21 cellular contexts compared by ENCODE assay signal in genomic region chr3:143565943-143566342, GRCh38.
DNase-seq lines count a peak whose midpoint lies in the region; ATAC-seq lines count a peak whose summit lies in the region.
"Had no signal": no experiment of that assay in that cellular context is flagged by ENCODE, and none has a peak within 500 bp of the region (broad histone marks: within the 10 kb centered on the region; RNA-seq: fewer than 3 reads in every experiment).

No MANE protein-coding gene starts in this region.

- DNase-seq in GM23248 (peak; percentile 18), NOMO-1 treated with dmso at 0.1 percent for 144 hours (lab: John Stamatoyannopoulos, UW; ENCODE audit: unreplicated experiment) (peak; percentile 58), fibroblast of gingiva (ENCODE audit: low read depth) (peak; percentile 44), cerebellar nuclear complex (lab: John Stamatoyannopoulos, UW) (no peak), dedifferentiated amniotic fluid mesenchymal stem cell (ENCODE audit: extremely low spot score) (no peak)
- no peak for DNase-seq in naive thymus-derived CD4-positive, alpha-beta T cell
- DNase-seq: activated CD8-positive, alpha-beta T cell treated with anti-CD3 and anti-CD28 coated beads, Interleukin-2, amount 10 ng/mL, durations not matched to agents 7 days and 5 days; BE2C; dorsolateral prefrontal cortex; gastrocnemius medialis; immature natural killer cell; mucosa of descending colon; NCI-H187 treated with DMSO at 0.1 percent for 48 hours; NCI-H774; SHP77 had no signal

- peaks cover 0 to 29% (median 4%) of the 10 kb centered on the region in 5 donors for H3K36me3 Mint-ChIP-seq in naive thymus-derived CD4-positive, alpha-beta T cell
- no peaks in the 10 kb centered on the region for H3K36me3 Mint-ChIP-seq in stimulated activated memory B cell treated with anti-CD40 and anti-IgM and Interleukin-4, amounts not matched to agents 10 μg/mL and 1 μg/mL and 100 μg/mL, for 72 hours

- ATAC-seq in naive thymus-derived CD4-positive, alpha-beta T cell: peak; percentile 41
- no peak for ATAC-seq in HG02759 (IDR thresholded peaks at IDR 0.05; ENCODE audit: unreplicated experiment)
- no peak for ATAC-seq in stimulated activated memory B cell treated with anti-CD40 and anti-IgM and Interleukin-4, amounts not matched to agents 10 μg/mL and 1 μg/mL and 100 μg/mL, for 72 hours
- ATAC-seq: activated CD8-positive, alpha-beta T cell treated with anti-CD3 and anti-CD28 coated beads, Interleukin-2, amount 10 ng/mL, durations not matched to agents 7 days and 5 days; gastrocnemius medialis; mucosa of descending colon had no signal

- no peak overlapping the region for H2AFZ ChIP-seq in GM23248
- H2AFZ ChIP-seq: parathyroid adenoma had no signal

- H3K79me2 ChIP-seq in GM23248 (ENCODE audit: insufficient read depth): no peaks in the 10 kb centered on the region
- H3K79me2 ChIP-seq: parathyroid adenoma had no signal

- no peaks in the 10 kb centered on the region for H3K27me3 Mint-ChIP-seq in naive thymus-derived CD4-positive, alpha-beta T cell
- H3K27me3 Mint-ChIP-seq in stimulated activated memory B cell treated with anti-CD40 and anti-IgM and Interleukin-4, amounts not matched to agents 10 μg/mL and 1 μg/mL and 100 μg/mL, for 72 hours: no peaks in the 10 kb centered on the region
- H3K27me3 Mint-ChIP-seq: IgD-negative memory B cell had no signal

- intact Hi-C loops in naive thymus-derived CD4-positive, alpha-beta T cell (cut with micrococcal nuclease): no loop called here

- CTCF ChIA-PET in naive thymus-derived CD4-positive, alpha-beta T cell (lab: Charles Lee): no interaction called here

- H3K4me1 ChIP-seq in GM23248 (ENCODE audit: insufficient read depth): no peaks in the 10 kb centered on the region
- H3K4me1 ChIP-seq in naive thymus-derived CD4-positive, alpha-beta T cell (ENCODE audit: control insufficient read depth in 2 of 2, insufficient read depth in 2 of 2, low read length in 2 of 2): no peaks in the 10 kb centered on the region
- H3K4me1 ChIP-seq: ascending aorta, BE2C, gastrocnemius medialis, parathyroid adenoma had no signal

- no peak overlapping the region for H3K27ac Mint-ChIP-seq in naive thymus-derived CD4-positive, alpha-beta T cell
- no peak overlapping the region for H3K27ac Mint-ChIP-seq in stimulated activated memory B cell treated with anti-CD40 and anti-IgM and Interleukin-4, amounts not matched to agents 10 μg/mL and 1 μg/mL and 100 μg/mL, for 72 hours
- H3K27ac Mint-ChIP-seq: activated CD8-positive, alpha-beta T cell treated with anti-CD3 and anti-CD28 coated beads, Interleukin-2, amount 10 ng/mL, durations not matched to agents 7 days and 5 days; IgD-negative memory B cell; immature natural killer cell had no signal

- H3K4me2 ChIP-seq in GM23248 (ENCODE audit: unreplicated experiment): no peak overlapping the region

- H3K27me3 ChIP-seq in GM23248 (replicated peaks; ENCODE audit: insufficient read depth): no peaks in the 10 kb centered on the region
- no peaks in the 10 kb centered on the region for H3K27me3 ChIP-seq in naive thymus-derived CD4-positive, alpha-beta T cell (ENCODE audit: control insufficient read depth in 2 of 2, insufficient read depth in 2 of 2, low read length in 2 of 2)
- H3K27me3 ChIP-seq: ascending aorta, BE2C, dorsolateral prefrontal cortex, gastrocnemius medialis had no signal

- no peak overlapping the region for H3K27ac ChIP-seq in GM23248
- no peak overlapping the region for H3K27ac ChIP-seq in naive thymus-derived CD4-positive, alpha-beta T cell (ENCODE audit: low read depth, low read length)
- H3K27ac ChIP-seq: ascending aorta, gastrocnemius medialis, parathyroid adenoma, thoracic aorta had no signal

- H3K4me1 Mint-ChIP-seq in naive thymus-derived CD4-positive, alpha-beta T cell: peaks cover 0 to 1% (median 0%) of the 10 kb centered on the region in 7 donors
- peaks cover 21% of the 10 kb centered on the region for H3K4me1 Mint-ChIP-seq in stimulated activated memory B cell treated with anti-CD40 and anti-IgM and Interleukin-4, amounts not matched to agents 10 μg/mL and 1 μg/mL and 100 μg/mL, for 72 hours
- H3K4me1 Mint-ChIP-seq: immature natural killer cell had no signal

- no peaks in the 10 kb centered on the region for H3K36me3 ChIP-seq in GM23248 (ENCODE audit: low read depth)
- no peaks in the 10 kb centered on the region for H3K36me3 ChIP-seq in naive thymus-derived CD4-positive, alpha-beta T cell (ENCODE audit: control insufficient read depth in 2 of 3, insufficient read depth in 3 of 3, low read length in 3 of 3)
- H3K36me3 ChIP-seq: ascending aorta, BE2C, gastrocnemius medialis, thoracic aorta had no signal

- H3K9me2 ChIP-seq in GM23248 (ENCODE audit: insufficient read depth): no peaks in the 10 kb centered on the region

- H3K9me3 Mint-ChIP-seq in naive thymus-derived CD4-positive, alpha-beta T cell: no peaks in the 10 kb centered on the region
- no peaks in the 10 kb centered on the region for H3K9me3 Mint-ChIP-seq in stimulated activated memory B cell treated with anti-CD40 and anti-IgM and Interleukin-4, amounts not matched to agents 10 μg/mL and 1 μg/mL and 100 μg/mL, for 72 hours
- H3K9me3 Mint-ChIP-seq: immature natural killer cell had no signal

- H3K9ac ChIP-seq in GM23248: no peak overlapping the region
- H3K9ac ChIP-seq: parathyroid adenoma had no signal

- no peak overlapping the region for H3K4me3 Mint-ChIP-seq in naive thymus-derived CD4-positive, alpha-beta T cell
- no peak overlapping the region for H3K4me3 Mint-ChIP-seq in stimulated activated memory B cell treated with anti-CD40 and anti-IgM and Interleukin-4, amounts not matched to agents 10 μg/mL and 1 μg/mL and 100 μg/mL, for 72 hours
- H3K4me3 Mint-ChIP-seq: activated CD8-positive, alpha-beta T cell treated with anti-CD3 and anti-CD28 coated beads, Interleukin-2, amount 10 ng/mL, durations not matched to agents 7 days and 5 days; IgD-negative memory B cell; immature natural killer cell had no signal

- in situ Hi-C loops in GM23248 (cut with MboI): no loop called here

- no peaks in the 10 kb centered on the region for H3K9me3 ChIP-seq in GM23248 (ENCODE audit: low read depth)
- no peaks in the 10 kb centered on the region for H3K9me3 ChIP-seq in naive thymus-derived CD4-positive, alpha-beta T cell (ENCODE audit: control insufficient read depth in 2 of 3, low read length in 3 of 3)
- H3K9me3 ChIP-seq: ascending aorta, BE2C, gastrocnemius medialis, mucosa of descending colon, thoracic aorta had no signal

- no peaks in the 10 kb centered on the region for H4K20me1 ChIP-seq in GM23248 (ENCODE audit: insufficient read depth)

- no peaks in the 10 kb centered on the region for H3F3A ChIP-seq in GM23248 (ENCODE audit: insufficient read depth)

- H3K4me3 ChIP-seq in GM23248: no peak overlapping the region
- no peak overlapping the region for H3K4me3 ChIP-seq in naive thymus-derived CD4-positive, alpha-beta T cell (ENCODE audit: low read length)
- H3K4me3 ChIP-seq: ascending aorta, dorsolateral prefrontal cortex, gastrocnemius medialis, mucosa of descending colon, thoracic aorta had no signal

- POLR2A ChIA-PET in naive thymus-derived CD4-positive, alpha-beta T cell (lab: Charles Lee): no interaction called here

Comparison
In these comparisons a context has a peak if more than half of its experiments do, and no peak if none do; other contexts are left out.
1. DNase-seq: peak in GM23248 (single experiment), NOMO-1 treated with dmso at 0.1 percent for 144 hours (single experiment) and fibroblast of gingiva (single experiment); none in naive thymus-derived CD4-positive, alpha-beta T cell (0 of 9), cerebellar nuclear complex (0 of 2) and dedifferentiated amniotic fluid mesenchymal stem cell (single experiment).